In the genomic region with DNA sequence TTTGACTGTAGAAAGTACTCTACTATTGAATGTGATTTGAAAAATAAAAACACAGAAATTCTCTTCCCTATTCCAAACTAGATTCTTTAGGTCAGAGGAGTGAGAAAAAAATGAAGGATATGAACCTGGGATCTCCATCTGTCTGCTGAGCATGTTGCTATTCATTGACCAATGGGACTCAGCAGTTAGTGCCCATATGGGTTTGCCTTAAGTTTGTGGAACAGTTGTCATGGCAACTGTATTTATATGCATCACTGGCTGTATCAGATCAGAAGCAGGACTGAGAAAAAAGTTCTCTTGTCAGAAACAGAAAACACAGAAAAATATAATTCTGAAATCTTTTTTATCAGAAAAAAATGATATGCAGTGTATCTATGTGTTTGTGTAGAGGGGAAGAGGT, we compare ENCODE assay signal across 12 cellular contexts.
"Had no signal": no experiment of that assay in that cellular context is flagged by ENCODE, and none has a peak within 500 bp of the region (broad histone marks: within the 10 kb centered on the region; RNA-seq: fewer than 3 reads in every experiment).

No MANE protein-coding gene starts in this region.

- ATAC-seq: activated CD8-positive, alpha-beta memory T cell treated with anti-CD3 and anti-CD28 coated beads, Interleukin-2, amount 10 ng/mL, durations not matched to agents 7 days and 5 days; natural killer cell treated with Interleukin-12 subunit alpha and Interleukin-12 subunit beta and Interleukin-15 and Interleukin-18, amount 100 ng/mL, for 72 hours had no signal

- DNase-seq: activated CD4-positive, alpha-beta memory T cell treated with anti-CD3 and anti-CD28 coated beads, Interleukin-2, amount 10 ng/mL, durations not matched to agents 7 days and 5 days; activated CD4-positive, alpha-beta T cell treated with anti-CD3 and anti-CD28 coated beads for 48 hours; activated CD4-positive, CD25-positive, alpha-beta regulatory T cell; activated CD8-positive, alpha-beta memory T cell treated with anti-CD3 and anti-CD28 coated beads, Interleukin-2, amount 10 ng/mL, durations not matched to agents 7 days and 5 days; activated naive CD4-positive, alpha-beta T cell; activated naive CD8-positive, alpha-beta T cell treated with anti-CD3 and anti-CD28 coated beads, Interleukin-2, amount 10 ng/mL, durations not matched to agents 7 days and 5 days; effector CD8-positive, alpha-beta T cell; esophagus squamous epithelium; stimulated activated CD8-positive, alpha-beta memory T cell treated with anti-CD3 and anti-CD28 coated beads, Interleukin-4, amount 100 ng/mL, for 48 hours; stimulated activated naive CD4-positive, alpha-beta T cell; T1000 had no signal
